21 cellular contexts compared by ENCODE assay signal in genomic region chr10:31723074-31723750, GRCh38.
DNase-seq lines count a peak whose midpoint lies in the region; ATAC-seq and TF ChIP-seq lines count a peak whose summit lies in the region.
"Had no signal": no experiment of that assay in that cellular context is flagged by ENCODE, and none has a peak within 500 bp of the region (broad histone marks: within the 10 kb centered on the region; RNA-seq: fewer than 3 reads in every experiment).

No MANE protein-coding gene starts in this region.

- H3K4me1 Mint-ChIP-seq in activated CD8-positive, alpha-beta memory T cell treated with anti-CD3 and anti-CD28 coated beads, Interleukin-2, amount 10 ng/mL, durations not matched to agents 7 days and 5 days, result no peaks in the 10 kb centered on the region

- H3K9me3 ChIP-seq in skeletal muscle tissue (ENCODE audit: control insufficient read depth in 3 of 3, low read length in 3 of 3) (no peaks in the 10 kb centered on the region), lower lobe of right lung (no peaks in the 10 kb centered on the region)
- H3K9me3 ChIP-seq: body of pancreas, vagina had no signal

- H3K36me3 ChIP-seq in skeletal muscle tissue (ENCODE audit: control insufficient read depth in 3 of 3, insufficient read depth in 3 of 3, low read length in 3 of 3), result no peaks in the 10 kb centered on the region
- no peaks in the 10 kb centered on the region for H3K36me3 ChIP-seq in lower lobe of right lung
- H3K36me3 ChIP-seq: heart right ventricle, stomach, vagina had no signal

- no peaks in the 10 kb centered on the region for H3K27me3 ChIP-seq in skeletal muscle tissue (ENCODE audit: control insufficient read depth in 3 of 3, insufficient read depth in 3 of 3, low read length in 3 of 3)
- H3K27me3 ChIP-seq in lower lobe of right lung (ENCODE audit: low read depth), result no peaks in the 10 kb centered on the region
- H3K27me3 ChIP-seq: body of pancreas, heart right ventricle, stomach, vagina had no signal

- TF ChIP-seq CTCF in fibroblast of villous mesenchyme (IDR thresholded peaks at IDR 0.05; ENCODE audit: insufficient read depth, low read depth, low read length) (no peak), lower lobe of right lung (IDR thresholded peaks at IDR 0.05) (no peak)

- intact Hi-C loops in posterior vena cava (cut with DNase I), result no loop called here
- intact Hi-C loops in lower lobe of right lung (cut with DNase I), result no loop called here

- H3K4me3 ChIP-seq in fibroblast of villous mesenchyme (ENCODE audit: low read depth, low read length), result no peak overlapping the region
- H3K4me3 ChIP-seq in skeletal muscle tissue (ENCODE audit: low read length in 3 of 3), result no peak overlapping the region
- H3K4me3 ChIP-seq in lower lobe of right lung, result no peak overlapping the region
- H3K4me3 ChIP-seq: body of pancreas, heart right ventricle, stomach, vagina had no signal

- no peak overlapping the region for H3K9ac ChIP-seq in skeletal muscle tissue (ENCODE audit: low read depth in 1 of 3, low read length in 3 of 3)

- peak; percentile 35 for DNase-seq in activated CD8-positive, alpha-beta memory T cell treated with anti-CD3 and anti-CD28 coated beads for 24 hours
- no peak for DNase-seq in activated CD8-positive, alpha-beta memory T cell treated with anti-CD3 and anti-CD28 coated beads, Interleukin-2, amount 10 ng/mL, durations not matched to agents 7 days and 5 days
- DNase-seq in RPMI7951 (ENCODE audit: low read depth) (peak; percentile 70), fibroblast of villous mesenchyme (ENCODE audit: low read depth) (peak; percentile 38), posterior vena cava (ENCODE audit: low spot score) (no peak), lower lobe of right lung (no peak)
- DNase-seq: activated CD8-positive, alpha-beta memory T cell treated with anti-CD3 and anti-CD28 coated beads, Interleukin-2, amount 50 U/mL, for 4 hours; activated naive CD4-positive, alpha-beta T cell; body of pancreas; heart right ventricle; mesendoderm; NCI-H187; NCI-H446 treated with DMSO at 0.1 percent for 48 hours; retina; SHP77 treated with DMSO at 0.1 percent for 48 hours; stomach had no signal

- CTCF ChIA-PET in activated CD8-positive, alpha-beta memory T cell treated with anti-CD3 and anti-CD28 coated beads, Interleukin-2, amount 10 ng/mL, durations not matched to agents 7 days and 5 days (lab: Charles Lee), result no interaction called here

- no peak for ATAC-seq in activated CD8-positive, alpha-beta memory T cell treated with anti-CD3 and anti-CD28 coated beads, Interleukin-2, amount 10 ng/mL, durations not matched to agents 7 days and 5 days
- ATAC-seq in GM18511 (IDR thresholded peaks at IDR 0.05; ENCODE audit: unreplicated experiment), result no peak
- ATAC-seq in lower lobe of right lung, result no peak
- ATAC-seq: body of pancreas, WTC11 had no signal

- peak overlapping the region; percentile 36 for H3K27ac ChIP-seq in skeletal muscle tissue (ENCODE audit: low read depth, low read length)
- H3K27ac ChIP-seq in lower lobe of right lung, result no peak overlapping the region
- H3K27ac ChIP-seq: stomach, vagina had no signal

- no peak overlapping the region for H3K4me3 Mint-ChIP-seq in activated CD8-positive, alpha-beta memory T cell treated with anti-CD3 and anti-CD28 coated beads, Interleukin-2, amount 10 ng/mL, durations not matched to agents 7 days and 5 days
- H3K4me3 Mint-ChIP-seq: T-helper 1 cell treated with Interleukin-12 subunit alpha and Interleukin-12 subunit beta and Interleukin-4 antibody, amounts not matched to agents 30 μg/mL and 1 μg/mL, for 36 hours; WTC11 had no signal

- H3K36me3 Mint-ChIP-seq in activated CD8-positive, alpha-beta memory T cell treated with anti-CD3 and anti-CD28 coated beads, Interleukin-2, amount 10 ng/mL, durations not matched to agents 7 days and 5 days, result no peaks in the 10 kb centered on the region

- H3K9me3 Mint-ChIP-seq in activated CD8-positive, alpha-beta memory T cell treated with anti-CD3 and anti-CD28 coated beads, Interleukin-2, amount 10 ng/mL, durations not matched to agents 7 days and 5 days (ENCODE audit: low read depth), result peaks cover 2% of the 10 kb centered on the region

- H3K4me1 ChIP-seq in skeletal muscle tissue (ENCODE audit: control insufficient read depth in 3 of 3, insufficient read depth in 3 of 3, low read length in 3 of 3) (no peaks in the 10 kb centered on the region), lower lobe of right lung (no peaks in the 10 kb centered on the region)
- H3K4me1 ChIP-seq: stomach, vagina had no signal

- peaks cover 11% of the 10 kb centered on the region for H3K27me3 Mint-ChIP-seq in activated CD8-positive, alpha-beta memory T cell treated with anti-CD3 and anti-CD28 coated beads, Interleukin-2, amount 10 ng/mL, durations not matched to agents 7 days and 5 days

- no peak overlapping the region for H3K27ac Mint-ChIP-seq in activated CD8-positive, alpha-beta memory T cell treated with anti-CD3 and anti-CD28 coated beads, Interleukin-2, amount 10 ng/mL, durations not matched to agents 7 days and 5 days
- H3K27ac Mint-ChIP-seq: T-helper 1 cell treated with Interleukin-12 subunit alpha and Interleukin-12 subunit beta and Interleukin-4 antibody, amounts not matched to agents 30 μg/mL and 1 μg/mL, for 36 hours; WTC11 had no signal

Comparison
In these comparisons a context has a peak if more than half of its experiments do, and no peak if none do; other contexts are left out.
1. DNase-seq: peak in activated CD8-positive, alpha-beta memory T cell treated with anti-CD3 and anti-CD28 coated beads for 24 hours (single experiment), RPMI7951 (single experiment) and fibroblast of villous mesenchyme (single experiment); none in activated CD8-positive, alpha-beta memory T cell treated with anti-CD3 and anti-CD28 coated beads, Interleukin-2, amount 10 ng/mL, durations not matched to agents 7 days and 5 days (single experiment), posterior vena cava (single experiment) and lower lobe of right lung (single experiment).